In genomic region chr5:68287976-68288755, GRCh38 we compare ENCODE assay signal across 1 cellular context.
TF ChIP-seq lines count a peak whose summit lies in the region.

No MANE protein-coding gene starts in this region.

TF ChIP-seq in HepG2, 621 proteins besides CTCF, POLR2A, EP300 and RAD21 (continued from another document and continues in another):
- TF ChIP-seq SP1 (IDR thresholded peaks at IDR 0.05) (no peak), SP1 (CRISPR knock-in tag; IDR thresholded peaks at IDR 0.05) (no peak; the same call in 1 of the 2 replicates), SRSF4 (IDR thresholded peaks at IDR 0.05; ENCODE audit: low read depth, low read length, poor library complexity, severe bottlenecking) (no peak), ATM (IDR thresholded peaks at IDR 0.05; ENCODE audit: borderline replicate concordance) (no peak), ISL2 (CRISPR knock-in tag; IDR thresholded peaks at IDR 0.05) (no peak), PLSCR1 (CRISPR knock-in tag; IDR thresholded peaks at IDR 0.05; ENCODE audit: borderline replicate concordance) (no peak), TBL1XR1 (IDR thresholded peaks at IDR 0.05; ENCODE audit: borderline replicate concordance, low read length, partially characterized antibody) (no peak), RARG (CRISPR knock-in tag; IDR thresholded peaks at IDR 0.05; ENCODE audit: low read depth) (no peak), U2AF2 (IDR thresholded peaks at IDR 0.05; ENCODE audit: low read depth, low read length) (no peak), AKAP8 (CRISPR knock-in tag; IDR thresholded peaks at IDR 0.05) (no peak), ZFY (CRISPR knock-in tag; IDR thresholded peaks at IDR 0.05) (peak; percentile 48; the same call in 1 of the 2 replicates), RERE (CRISPR knock-in tag; IDR thresholded peaks at IDR 0.05; ENCODE audit: low read depth) (no peak), ZNF431 (CRISPR knock-in tag; IDR thresholded peaks at IDR 0.05; ENCODE audit: borderline replicate concordance, low read depth) (no peak), SMAD3 (CRISPR knock-in tag; IDR thresholded peaks at IDR 0.05) (peak; percentile 14; the same call in 1 of the 2 replicates), ZNF816 (CRISPR knock-in tag; IDR thresholded peaks at IDR 0.05; ENCODE audit: borderline replicate concordance) (no peak), PTBP1 (IDR thresholded peaks at IDR 0.05; ENCODE audit: low read depth, low read length, poor library complexity, severe bottlenecking) (peak; percentile 72), CSRNP2 (CRISPR knock-in tag; conservative IDR thresholded peaks at IDR 0.05; ENCODE audit: low read depth) (no peak), ZNF580 (CRISPR knock-in tag; IDR thresholded peaks at IDR 0.05; ENCODE audit: borderline replicate concordance, low read depth) (no peak), NFRKB (IDR thresholded peaks at IDR 0.05) (no peak), ZFX (CRISPR knock-in tag; IDR thresholded peaks at IDR 0.05; ENCODE audit: low read depth) (peak; percentile 58), ZNF598 (CRISPR knock-in tag; IDR thresholded peaks at IDR 0.05; ENCODE audit: borderline replicate concordance) (peak; percentile 5; the same call in 1 of the 2 replicates), RBFOX2 (IDR thresholded peaks at IDR 0.05; ENCODE audit: low read depth, low read length) (peak; percentile 91), NR0B2 (CRISPR knock-in tag; IDR thresholded peaks at IDR 0.05) (no peak), JUND (CRISPR knock-in tag; IDR thresholded peaks at IDR 0.05) (no peak), AFF4 (CRISPR knock-in tag; IDR thresholded peaks at IDR 0.05) (no peak), POGK (CRISPR knock-in tag; conservative IDR thresholded peaks at IDR 0.05) (peak; percentile 84; the same call in 1 of the 2 replicates), STAT5B (CRISPR knock-in tag; IDR thresholded peaks at IDR 0.05) (no peak), ZNF567 (CRISPR knock-in tag; IDR thresholded peaks at IDR 0.05; ENCODE audit: borderline replicate concordance) (no peak; the same call in 1 of the 2 replicates), ZNF350 (CRISPR knock-in tag; IDR thresholded peaks at IDR 0.05; ENCODE audit: borderline replicate concordance, low read depth) (no peak), ZFP90 (CRISPR knock-in tag; IDR thresholded peaks at IDR 0.05; ENCODE audit: borderline replicate concordance) (no peak; the same call in 1 of the 2 replicates), CENPX (CRISPR knock-in tag; IDR thresholded peaks at IDR 0.05) (no peak), LCORL (IDR thresholded peaks at IDR 0.05) (no peak), LCORL (CRISPR knock-in tag; IDR thresholded peaks at IDR 0.05) (peak; percentile 80), ZKSCAN8 (CRISPR knock-in tag; IDR thresholded peaks at IDR 0.05; ENCODE audit: borderline replicate concordance) (no peak; the same call in 1 of the 2 replicates), CBX5 (CRISPR knock-in tag; IDR thresholded peaks at IDR 0.05; ENCODE audit: borderline replicate concordance) (no peak), ZBTB10 (CRISPR knock-in tag; IDR thresholded peaks at IDR 0.05; ENCODE audit: borderline replicate concordance) (no peak), MYPOP (CRISPR knock-in tag; IDR thresholded peaks at IDR 0.05) (peak; percentile 69; the same call in 1 of the 2 replicates), ZBTB49 (CRISPR knock-in tag; IDR thresholded peaks at IDR 0.05; ENCODE audit: borderline replicate concordance) (no peak), SIN3A (IDR thresholded peaks at IDR 0.05; ENCODE audit: borderline replicate concordance, low read depth, low read length) (no peak), HOXA5 (CRISPR knock-in tag; IDR thresholded peaks at IDR 0.05) (peak; percentile 34; the same call in 1 of the 2 replicates), TOE1 (CRISPR knock-in tag; IDR thresholded peaks at IDR 0.05) (no peak)
